Comparison of ENCODE assay signal across 8 cellular contexts in genomic region chr15:65286069-65286703, GRCh38. TPM values are rescaled to one million over a fixed set of nuclear protein-coding genes. Genes with fewer than 3 reads are reported as not detected.
DNase-seq lines count a peak whose midpoint lies in the region; ATAC-seq and TF ChIP-seq lines count a peak whose summit lies in the region.

No MANE protein-coding gene starts in this region.

- no peak for TF ChIP-seq POLR2A in adrenal gland (IDR thresholded peaks at IDR 0.05)

- H3K36me3 ChIP-seq in GM23338 (ENCODE audit: insufficient read depth), result no peaks in the 10 kb centered on the region
- H3K36me3 ChIP-seq in adrenal gland (replicated peaks in 1 of 2), result no peaks in the 10 kb centered on the region
- H3K36me3 ChIP-seq in hepatocyte (replicated peaks; ENCODE audit: insufficient read depth, low read depth), result no peaks in the 10 kb centered on the region
- no peaks in the 10 kb centered on the region for H3K36me3 ChIP-seq in rectal smooth muscle tissue (ENCODE audit: control insufficient read depth, insufficient read depth, low read length)

- no peaks in the 10 kb centered on the region for H3K9me3 Mint-ChIP-seq in GM23338

- ATAC-seq in activated CD4-positive, CD25-positive, alpha-beta regulatory T cell treated with anti-CD3 and anti-CD28 coated beads, Interleukin-2, amount 50 U/mL, for 24 hours, result peak; percentile 14 to 20
- ATAC-seq in GM23338, result peak; percentile 82

- H3K4me1 Mint-ChIP-seq in GM23338, result peaks cover 14% of the 10 kb centered on the region

- no peaks in the 10 kb centered on the region for H3K79me2 ChIP-seq in GM23338 (replicated peaks; ENCODE audit: insufficient read depth)
- peaks cover 42% of the 10 kb centered on the region for H3K79me2 ChIP-seq in hepatocyte

- peaks cover 29% of the 10 kb centered on the region for H3K27me3 ChIP-seq in GM23338 (ENCODE audit: insufficient read depth)
- no peaks in the 10 kb centered on the region for H3K27me3 ChIP-seq in adrenal gland
- no peaks in the 10 kb centered on the region for H3K27me3 ChIP-seq in hepatocyte
- H3K27me3 ChIP-seq in rectal smooth muscle tissue (ENCODE audit: control insufficient read depth, insufficient read depth, low read length), result no peaks in the 10 kb centered on the region

- peak overlapping the region; percentile 66 for H3K9ac ChIP-seq in rectal smooth muscle tissue (ENCODE audit: low read length)

- intact Hi-C loops in adrenal gland (cut with DNase I), result no loop called here

- DNase-seq in activated CD4-positive, CD25-positive, alpha-beta regulatory T cell treated with anti-CD3 and anti-CD28 coated beads, Interleukin-2, amount 50 U/mL, for 72 hours, result no peak
- DNase-seq in GM23338 (ENCODE audit: low spot score) (peak; percentile 76), LoVo (ENCODE audit: low spot score) (peak; percentile 27), adrenal gland (peak in 4 of 7 donors; percentile 51 to 67 (median 54)), hepatocyte (ENCODE audit: low spot score) (peak; percentile 63)
- DNase-seq in activated effector memory CD4-positive, alpha-beta T cell treated with Interleukin-2 at 50 U/mL for 16 hours, result no peak

- H3K9me2 ChIP-seq in GM23338 (ENCODE audit: insufficient read depth) (peaks cover 5% of the 10 kb centered on the region; the same call in 1 of the 2 replicates), hepatocyte (replicated peaks; ENCODE audit: insufficient read depth) (no peaks in the 10 kb centered on the region)

- H3K4me2 ChIP-seq in GM23338, result peak overlapping the region; percentile 82
- H3K4me2 ChIP-seq in hepatocyte, result peak overlapping the region; percentile 93

- no peaks in the 10 kb centered on the region for H3K36me3 Mint-ChIP-seq in GM23338 (ENCODE audit: low read depth)

- H3K27ac Mint-ChIP-seq in GM23338, result no peak overlapping the region

- H3K4me1 ChIP-seq in GM23338 (ENCODE audit: insufficient read depth) (peaks cover 14% of the 10 kb centered on the region), adrenal gland (replicated peaks in 1 of 2) (peaks cover 8 to 14% of the 10 kb centered on the region in 2 donors), hepatocyte (ENCODE audit: insufficient read depth) (peaks cover 16% of the 10 kb centered on the region), rectal smooth muscle tissue (ENCODE audit: control insufficient read depth, insufficient read depth, low read length) (peaks cover 8% of the 10 kb centered on the region)

- H3K27ac ChIP-seq in GM23338 (ENCODE audit: low read depth), result 0 out of 2 replicates have a peak overlapping the region, but pooled peaks have one; percentile 26
- H3K27ac ChIP-seq in adrenal gland, result peak overlapping the region; percentile 40 to 94 (median 89)
- H3K27ac ChIP-seq in hepatocyte, result peak overlapping the region; percentile 89
- H3K27ac ChIP-seq in rectal smooth muscle tissue (ENCODE audit: low read depth, low read length), result peak overlapping the region; percentile 73

- H3K27me3 Mint-ChIP-seq in GM23338 (ENCODE audit: insufficient read depth, low read depth, poor library complexity), result peaks cover 13% of the 10 kb centered on the region

- H2AFZ ChIP-seq in GM23338 (peak overlapping the region; percentile 100), hepatocyte (peak overlapping the region; percentile 82)

- no peaks in the 10 kb centered on the region for H3K9me3 ChIP-seq in adrenal gland (replicated peaks in 1 of 3)
- no peaks in the 10 kb centered on the region for H3K9me3 ChIP-seq in hepatocyte (ENCODE audit: low read depth)

- peak overlapping the region; percentile 90 for H3K4me3 ChIP-seq in GM23338
- H3K4me3 ChIP-seq in adrenal gland, result peak overlapping the region in 3 of 4 donors; percentile 13 to 71 (median 67)
- H3K4me3 ChIP-seq in hepatocyte, result peak overlapping the region; percentile 40
- peak overlapping the region; percentile 87 for H3K4me3 ChIP-seq in rectal smooth muscle tissue (ENCODE audit: low read length)

- TF ChIP-seq CTCF in GM23338 (conservative IDR thresholded peaks at IDR 0.05; ENCODE audit: low read depth in 2 of 2), result no peak
- no peak for TF ChIP-seq CTCF in adrenal gland (IDR thresholded peaks at IDR 0.05)
- no peak for TF ChIP-seq CTCF in hepatocyte (IDR thresholded peaks at IDR 0.05; ENCODE audit: poor library complexity)

- H3K4me3 Mint-ChIP-seq in GM23338, result peak overlapping the region; percentile 81

- H4K20me1 ChIP-seq in GM23338 (replicated peaks; ENCODE audit: insufficient read depth) (no peaks in the 10 kb centered on the region), hepatocyte (ENCODE audit: insufficient read depth, poor library complexity, severe bottlenecking) (no peaks in the 10 kb centered on the region)

- 0 out of 2 replicates have a peak, but pooled peaks cover 6% of the 10 kb centered on the region for H3F3A ChIP-seq in GM23338 (replicated peaks; ENCODE audit: low read depth)

- WGBS in adrenal gland, 4 donors, result 0 to 1% (median 0%) methylated on average over 2 to 52 of the region's 52 CpGs
- 1% methylated on average over 39 of the region's 52 CpGs for WGBS in hepatocyte (ENCODE audit: low lambda C conversion rate, missing lambda C conversion rate)

TF ChIP-seq in GM23338, 12 proteins besides CTCF, POLR2A, EP300 and RAD21:
- TF ChIP-seq ZNF114 (CRISPR knock-in tag; IDR thresholded peaks at IDR 0.05), result no peak
- no peak for TF ChIP-seq JUNB (IDR thresholded peaks at IDR 0.05; ENCODE audit: unreplicated experiment)
- no peak for TF ChIP-seq EZH2phosphoT487 (IDR thresholded peaks at IDR 0.05; ENCODE audit: unreplicated experiment)

RNA-seq across cellular contexts. Expression of gene PARP16, which starts 0.5 kb away (rescaled TPM):
- total RNA-seq in GM23338 (2014; rRNA removed; shearing (Covaris generic)), result 3.6 and 4.6 TPM in 2 replicates
- polyA plus RNA-seq in GM23338 (2016; fragmentation: Nextera tagmentation; extraction: Ambion mirVana) (4.1 and 4.4 TPM in 2 replicates), adrenal gland (10 to 100 TPM in 1 of 3 donors, 1 to 10 TPM in 2; 7.8 to 15.3 (median 8.6) TPM), hepatocyte (16.0 and 19.7 TPM in 2 replicates)
- total RNA-seq in adrenal gland (10 to 100 TPM in 7 of 8 donors, 1 to 10 TPM in 1; 9.9 to 18.1 (median 15.5) TPM), hepatocyte (9.3 and 13.2 TPM in 2 replicates)

RNA-seq across cellular contexts. Expression of gene RNU5A-1, which starts 9.7 kb away (rescaled TPM):
- not detected in 2 replicates for total RNA-seq in GM23338 (2014; rRNA removed; shearing (Covaris generic))
- polyA plus RNA-seq in GM23338 (2016; fragmentation: Nextera tagmentation; extraction: Ambion mirVana) (not detected in 2 replicates), adrenal gland (not detected), hepatocyte (not detected in 2 replicates)
- total RNA-seq in adrenal gland (not detected), hepatocyte (not detected in 2 replicates)

RNA-seq across cellular contexts. Expression of gene RNU5B-1, which starts 18.3 kb away (rescaled TPM):
- total RNA-seq in GM23338 (2014; rRNA removed; shearing (Covaris generic)), result not detected in 2 replicates
- polyA plus RNA-seq in GM23338 (2016; fragmentation: Nextera tagmentation; extraction: Ambion mirVana) (not detected in 2 replicates), adrenal gland (not detected), hepatocyte (not detected in 2 replicates)
- total RNA-seq in adrenal gland (10 to 100 TPM in 2 of 8 donors, not detected in 6; 27.3 to 29.8 TPM), hepatocyte (not detected in 2 replicates)

Comparison
In these comparisons a context has a peak if more than half of its experiments do, and no peak if none do; other contexts are left out.
1. DNase-seq: peak in GM23338 (single experiment), LoVo (single experiment), adrenal gland (4 of 7) and hepatocyte (single experiment); none in activated CD4-positive, CD25-positive, alpha-beta regulatory T cell treated with anti-CD3 and anti-CD28 coated beads, Interleukin-2, amount 50 U/mL, for 72 hours (single experiment) and activated effector memory CD4-positive, alpha-beta T cell treated with Interleukin-2 at 50 U/mL for 16 hours (single experiment).
2. H3K27ac ChIP-seq: peak in every context shown above with its lines; median percentile 89 in adrenal gland; 89 in hepatocyte; 73 in rectal smooth muscle tissue; 26 in GM23338.
3. H3K4me3 ChIP-seq: peak in every context shown above with its lines; median percentile 90 in GM23338; 87 in rectal smooth muscle tissue; 67 in adrenal gland; 40 in hepatocyte.